ENCODE assay signal across 9 cellular contexts in genomic region chr6:43052225-43052841, GRCh38. TPM values are rescaled to one million over a fixed set of nuclear protein-coding genes. Genes with fewer than 3 reads are reported as not detected.
DNase-seq lines count a peak whose midpoint lies in the region; ATAC-seq, FAIRE-seq and TF ChIP-seq lines count a peak whose summit lies in the region.
"Had no signal": no experiment of that assay in that cellular context is flagged by ENCODE, and none has a peak within 500 bp of the region (broad histone marks: within the 10 kb centered on the region; RNA-seq: fewer than 3 reads in every experiment).

No MANE protein-coding gene starts in this region.

- ATAC-seq in GM23338 = no peak

- H3K9ac ChIP-seq in skeletal muscle tissue (ENCODE audit: low read depth in 1 of 3, low read length in 3 of 3) = peak overlapping the region; percentile 85 to 94 (median 92)

- H3K4me1 ChIP-seq in GM23338 (ENCODE audit: insufficient read depth) (peaks cover 8% of the 10 kb centered on the region), skeletal muscle tissue (ENCODE audit: control insufficient read depth in 3 of 3, insufficient read depth in 3 of 3, low read length in 3 of 3) (peaks cover 14 to 26% (median 16%) of the 10 kb centered on the region in 3 donors)

- peaks cover 7% of the 10 kb centered on the region for H3K79me2 ChIP-seq in GM23338 (replicated peaks; ENCODE audit: insufficient read depth)

- TF ChIP-seq CTCF in GM23338 (conservative IDR thresholded peaks at IDR 0.05; ENCODE audit: low read depth in 2 of 2) = no peak
- TF ChIP-seq CTCF in VCaP (conservative IDR thresholded peaks at IDR 0.05) = no peak
- no peak for TF ChIP-seq CTCF in foreskin fibroblast (IDR thresholded peaks at IDR 0.05; ENCODE audit: low read depth, low read length)

- H3K9me2 ChIP-seq in GM23338 (ENCODE audit: insufficient read depth) = no peaks in the 10 kb centered on the region

- no peaks in the 10 kb centered on the region for H3K9me3 ChIP-seq in skeletal muscle tissue (ENCODE audit: control insufficient read depth in 3 of 3, low read length in 3 of 3)
- H3K9me3 ChIP-seq: ovary had no signal

- H3K27ac ChIP-seq in GM23338 (ENCODE audit: low read depth) (peak overlapping the region; percentile 89), VCaP (peak overlapping the region; percentile 94), skeletal muscle tissue (ENCODE audit: low read depth, low read length) (peak overlapping the region; percentile 91)

- H3K4me3 Mint-ChIP-seq in GM23338 = peak overlapping the region; percentile 87

- peaks cover 8% of the 10 kb centered on the region for H3K27me3 Mint-ChIP-seq in GM23338 (ENCODE audit: insufficient read depth, low read depth, poor library complexity)

- H3F3A ChIP-seq in GM23338 (replicated peaks; ENCODE audit: low read depth) = peaks cover 13% of the 10 kb centered on the region; the same call in 1 of the 2 replicates

- H3K9me3 Mint-ChIP-seq in GM23338 = no peaks in the 10 kb centered on the region; the same call in 2 of the 3 replicates

- H3K36me3 ChIP-seq in GM23338 (ENCODE audit: insufficient read depth) (peaks cover 2% of the 10 kb centered on the region; the same call in 1 of the 2 replicates), skeletal muscle tissue (ENCODE audit: control insufficient read depth in 3 of 3, insufficient read depth in 3 of 3, low read length in 3 of 3) (peaks cover 24 to 36% (median 26%) of the 10 kb centered on the region in 3 donors)
- H3K36me3 ChIP-seq: ovary had no signal

- DNase-seq in GM23338 (ENCODE audit: low spot score) (no peak), foreskin fibroblast (no peak), RPMI8226 (no peak), AG08396 (ENCODE audit: low spot score) (no peak), H54 (ENCODE audit: insufficient read length, low spot score) (no peak), KBM-7 (no peak)

- H3K36me3 Mint-ChIP-seq in GM23338 (ENCODE audit: low read depth) = peaks cover 40% of the 10 kb centered on the region

- no peaks in the 10 kb centered on the region for H4K20me1 ChIP-seq in GM23338 (replicated peaks; ENCODE audit: insufficient read depth)

- peak overlapping the region; percentile 97 for H3K4me2 ChIP-seq in GM23338

- H3K4me3 ChIP-seq in GM23338 (peak overlapping the region; percentile 88), foreskin fibroblast (ENCODE audit: low read depth in 1 of 2, low read length in 2 of 2) (peak overlapping the region; percentile 78 to 87), skeletal muscle tissue (ENCODE audit: low read length in 3 of 3) (peak overlapping the region in 2 of 3 donors; percentile 76 to 86)

- peak overlapping the region; percentile 83 for H2AFZ ChIP-seq in GM23338

- FAIRE-seq in H54 (lab: Jason Lieb, UNC) = no peak

- no peak for TF ChIP-seq POLR2A in H54 (IDR thresholded peaks at IDR 0.05; ENCODE audit: low read depth, low read length)

- peak overlapping the region; percentile 95 for H3K27ac Mint-ChIP-seq in GM23338

- H3K27me3 ChIP-seq in GM23338 (ENCODE audit: insufficient read depth) = no peaks in the 10 kb centered on the region
- no peaks in the 10 kb centered on the region for H3K27me3 ChIP-seq in skeletal muscle tissue (ENCODE audit: control insufficient read depth in 3 of 3, insufficient read depth in 3 of 3, low read length in 3 of 3)
- H3K27me3 ChIP-seq: ovary had no signal

- H3K4me1 Mint-ChIP-seq in GM23338 = peaks cover 35% of the 10 kb centered on the region

- in situ Hi-C loops in KBM-7 (cut with MboI; ENCODE audit: low pct_unique_long_range_greater_than_20kb, low sequenced_read_pairs) = no loop called here

TF ChIP-seq in GM23338, 12 proteins besides CTCF, POLR2A, EP300 and RAD21:
- no peak for TF ChIP-seq REST (IDR thresholded peaks at IDR 0.05; ENCODE audit: unreplicated experiment)

RNA-seq across cellular contexts. Expression of gene CUL7, which starts 1.3 kb away (rescaled TPM):
- total RNA-seq in GM23338 (2014; rRNA removed; shearing (Covaris generic)) = 9.7 and 13.2 TPM in 2 replicates
- 2.8 and 3.4 TPM in 2 replicates for polyA plus RNA-seq in GM23338 (2016; fragmentation: Nextera tagmentation; extraction: Ambion mirVana)
- total RNA-seq in skeletal muscle tissue = 27.1 TPM

RNA-seq across cellular contexts. Expression of gene MRPL2, which starts 6.9 kb away (rescaled TPM):
- total RNA-seq in GM23338 (2014; rRNA removed; shearing (Covaris generic)) = 32.3 and 40.4 TPM in 2 replicates
- 127 and 128 TPM in 2 replicates for polyA plus RNA-seq in GM23338 (2016; fragmentation: Nextera tagmentation; extraction: Ambion mirVana)
- 16.2 TPM for total RNA-seq in skeletal muscle tissue

RNA-seq across cellular contexts. Expression of gene KLC4, which starts 7.1 kb away (rescaled TPM):
- total RNA-seq in GM23338 (2014; rRNA removed; shearing (Covaris generic)) = 17.4 and 22.4 TPM in 2 replicates
- 14.9 and 16.6 TPM in 2 replicates for polyA plus RNA-seq in GM23338 (2016; fragmentation: Nextera tagmentation; extraction: Ambion mirVana)
- total RNA-seq in skeletal muscle tissue = 21.4 TPM

RNA-seq across cellular contexts. Expression of gene PTK7, which starts 23.8 kb away (rescaled TPM):
- total RNA-seq in GM23338 (2014; rRNA removed; shearing (Covaris generic)) = 121 and 147 TPM in 2 replicates
- polyA plus RNA-seq in GM23338 (2016; fragmentation: Nextera tagmentation; extraction: Ambion mirVana) = 46.1 and 52.2 TPM in 2 replicates
- total RNA-seq in skeletal muscle tissue = 50.1 TPM

RNA-seq across cellular contexts. Expression of gene RRP36, which starts 30.9 kb away (rescaled TPM):
- 98.6 and 106 TPM in 2 replicates for total RNA-seq in GM23338 (2014; rRNA removed; shearing (Covaris generic))
- 63.8 and 64.7 TPM in 2 replicates for polyA plus RNA-seq in GM23338 (2016; fragmentation: Nextera tagmentation; extraction: Ambion mirVana)
- total RNA-seq in skeletal muscle tissue = 40.7 TPM
